In the genomic region with DNA sequence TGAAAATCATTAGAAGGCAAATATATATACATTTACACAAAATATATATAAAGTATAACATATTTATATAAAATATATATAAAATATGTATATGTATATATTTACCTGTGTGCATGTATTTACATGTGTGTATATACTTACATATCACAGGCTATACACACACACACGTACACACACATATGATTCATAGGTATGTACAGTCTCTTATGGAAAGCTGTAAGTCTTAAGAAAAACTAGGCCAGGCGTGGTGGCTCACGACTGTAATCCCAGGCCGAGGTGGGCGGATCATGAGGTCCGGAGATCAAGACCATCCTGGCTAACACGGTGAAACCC, we compare ENCODE assay signal across 10 cellular contexts. TPM values are rescaled to one million over a fixed set of nuclear protein-coding genes. Genes with fewer than 3 reads are reported as not detected.
A peak's percentile ranks its signal among the peaks of the same experiment; 100 is the strongest.
DNase-seq lines count a peak whose midpoint lies in the region; ATAC-seq lines count a peak whose summit lies in the region.
"Had no signal": no experiment of that assay in that cellular context is flagged by ENCODE, and none has a peak within 500 bp of the region (broad histone marks: within the 10 kb centered on the region; RNA-seq: fewer than 3 reads in every experiment).

No MANE protein-coding gene starts in this region.

- DNase-seq in activated T-cell treated with anti-CD3 and anti-CD28 coated beads, Interleukin-2, amount 50 U/mL, for 72 hours = no peak
- DNase-seq in activated T-cell treated with anti-CD3 and anti-CD28 coated beads, Interleukin-2, amount 50 U/mL, for 48 hours = no peak
- DNase-seq in activated T-helper 1 cell treated with anti-CD3 and anti-CD28 coated beads, Interleukin-12 subunit alpha, Interleukin-12 subunit beta, Interleukin-2, Interleukin-4 antibody, amounts not matched to agents 30 ng/mL and 10 ng/mL and 1 ng/mL, durations not matched to agents 14 hours and 24 hours and 36 hours (ENCODE audit: low spot score) = no peak
- DNase-seq in left colon (peak in 1 of 2 donors; percentile 18), HPDE6-E6E7 (ENCODE audit: extremely low spot score) (no peak)
- no peak for DNase-seq in effector CD4-positive, alpha-beta T cell
- DNase-seq in activated CD4-positive, alpha-beta T cell treated with anti-CD3 and anti-CD28 coated beads, Interleukin-2, amount 50 U/mL, for 48 hours = no peak
- DNase-seq: AML-193, NCI-H1417 had no signal

- no peak overlapping the region for H3K4me3 ChIP-seq in thymus (ENCODE audit: low read length)

- WGBS in thymus = 98% methylated on average over 7 of the region's 7 CpGs

- intact Hi-C loops in activated T-helper 1 cell treated with anti-CD3 and anti-CD28 coated beads, Interleukin-12 subunit alpha, Interleukin-12 subunit beta, Interleukin-2, Interleukin-4 antibody, amounts not matched to agents 30 ng/mL and 10 ng/mL and 1 ng/mL, durations not matched to agents 14 hours and 24 hours and 36 hours (cut with micrococcal nuclease) = no loop called here
- intact Hi-C loops in left colon (cut with DNase I, micrococcal nuclease) = no loop called here

- H3K9me3 Mint-ChIP-seq in activated T-cell treated with anti-CD3 and anti-CD28 coated beads, Interleukin-2, amount 50 U/mL, for 72 hours = no peaks in the 10 kb centered on the region
- no peaks in the 10 kb centered on the region for H3K9me3 Mint-ChIP-seq in activated T-helper 1 cell treated with anti-CD3 and anti-CD28 coated beads, Interleukin-12 subunit alpha, Interleukin-12 subunit beta, Interleukin-2, Interleukin-4 antibody, amounts not matched to agents 30 ng/mL and 10 ng/mL and 1 ng/mL, durations not matched to agents 14 hours and 24 hours and 36 hours

- peak overlapping the region; percentile 82 to 92 for H3K4me3 Mint-ChIP-seq in activated T-cell treated with anti-CD3 and anti-CD28 coated beads, Interleukin-2, amount 50 U/mL, for 72 hours
- peak overlapping the region; percentile 69 for H3K4me3 Mint-ChIP-seq in activated T-helper 1 cell treated with anti-CD3 and anti-CD28 coated beads, Interleukin-12 subunit alpha, Interleukin-12 subunit beta, Interleukin-2, Interleukin-4 antibody, amounts not matched to agents 30 ng/mL and 10 ng/mL and 1 ng/mL, durations not matched to agents 14 hours and 24 hours and 36 hours

- peak overlapping the region; percentile 46 for H3K27ac ChIP-seq in thymus (ENCODE audit: low read depth)

- peaks cover 4 to 9% of the 10 kb centered on the region in 2 donors for H3K36me3 Mint-ChIP-seq in activated T-cell treated with anti-CD3 and anti-CD28 coated beads, Interleukin-2, amount 50 U/mL, for 72 hours (ENCODE audit: insufficient read depth in 2 of 2)
- peaks cover 12% of the 10 kb centered on the region for H3K36me3 Mint-ChIP-seq in activated T-helper 1 cell treated with anti-CD3 and anti-CD28 coated beads, Interleukin-12 subunit alpha, Interleukin-12 subunit beta, Interleukin-2, Interleukin-4 antibody, amounts not matched to agents 30 ng/mL and 10 ng/mL and 1 ng/mL, durations not matched to agents 14 hours and 24 hours and 36 hours (ENCODE audit: low read depth)

- peaks cover 70% of the 10 kb centered on the region for H3K4me1 Mint-ChIP-seq in activated T-cell treated with anti-CD3 and anti-CD28 coated beads, Interleukin-2, amount 50 U/mL, for 72 hours (ENCODE audit: low read depth)
- H3K4me1 Mint-ChIP-seq in activated T-helper 1 cell treated with anti-CD3 and anti-CD28 coated beads, Interleukin-12 subunit alpha, Interleukin-12 subunit beta, Interleukin-2, Interleukin-4 antibody, amounts not matched to agents 30 ng/mL and 10 ng/mL and 1 ng/mL, durations not matched to agents 14 hours and 24 hours and 36 hours (ENCODE audit: low read depth) = peaks cover 55% of the 10 kb centered on the region

- H3K36me3 ChIP-seq in thymus (ENCODE audit: control insufficient read depth, insufficient read depth) = peaks cover 9% of the 10 kb centered on the region

- peaks cover 10% of the 10 kb centered on the region for H3K4me1 ChIP-seq in thymus (ENCODE audit: control insufficient read depth, insufficient read depth, low read length)

- H3K27me3 Mint-ChIP-seq in activated T-cell treated with anti-CD3 and anti-CD28 coated beads, Interleukin-2, amount 50 U/mL, for 72 hours (ENCODE audit: low read depth) = no peaks in the 10 kb centered on the region
- H3K27me3 Mint-ChIP-seq in activated T-helper 1 cell treated with anti-CD3 and anti-CD28 coated beads, Interleukin-12 subunit alpha, Interleukin-12 subunit beta, Interleukin-2, Interleukin-4 antibody, amounts not matched to agents 30 ng/mL and 10 ng/mL and 1 ng/mL, durations not matched to agents 14 hours and 24 hours and 36 hours (ENCODE audit: insufficient read depth) = no peaks in the 10 kb centered on the region

- ATAC-seq in activated T-cell treated with anti-CD3 and anti-CD28 coated beads, Interleukin-2, amount 50 U/mL, for 72 hours (replicated peaks in 1 of 2) = no peak
- peak; percentile 13 for ATAC-seq in left colon

- no peaks in the 10 kb centered on the region for H3K27me3 ChIP-seq in thymus (ENCODE audit: control insufficient read depth, insufficient read depth)

- no peaks in the 10 kb centered on the region for H3K9me3 ChIP-seq in thymus (ENCODE audit: control insufficient read depth)

- peak overlapping the region; percentile 98 for H3K27ac Mint-ChIP-seq in activated T-cell treated with anti-CD3 and anti-CD28 coated beads, Interleukin-2, amount 50 U/mL, for 72 hours
- peak overlapping the region; percentile 100 for H3K27ac Mint-ChIP-seq in activated T-helper 1 cell treated with anti-CD3 and anti-CD28 coated beads, Interleukin-12 subunit alpha, Interleukin-12 subunit beta, Interleukin-2, Interleukin-4 antibody, amounts not matched to agents 30 ng/mL and 10 ng/mL and 1 ng/mL, durations not matched to agents 14 hours and 24 hours and 36 hours

RNA-seq across cellular contexts. Expression of a gene that starts 14.7 kb away (rescaled TPM):
- total RNA-seq in activated T-cell treated with anti-CD3 and anti-CD28 coated beads, Interleukin-2, amount 50 U/mL, for 72 hours = 10 to 100 TPM; 23.7 to 26.9 TPM
- total RNA-seq in activated T-helper 1 cell treated with anti-CD3 and anti-CD28 coated beads, Interleukin-12 subunit alpha, Interleukin-12 subunit beta, Interleukin-2, Interleukin-4 antibody, amounts not matched to agents 30 ng/mL and 10 ng/mL and 1 ng/mL, durations not matched to agents 14 hours and 24 hours and 36 hours = 9.3 and 10.2 TPM in 2 replicates
- 10 to 100 TPM; 55.5 to 72.9 TPM for total RNA-seq in left colon
- polyA plus RNA-seq in thymus = 17.5 TPM

RNA-seq across cellular contexts. Expression of a gene that starts 15.1 kb away (rescaled TPM):
- total RNA-seq in activated T-cell treated with anti-CD3 and anti-CD28 coated beads, Interleukin-2, amount 50 U/mL, for 72 hours = under 1 TPM; 0.39 to 0.43 TPM
- not detected in 2 replicates for total RNA-seq in activated T-helper 1 cell treated with anti-CD3 and anti-CD28 coated beads, Interleukin-12 subunit alpha, Interleukin-12 subunit beta, Interleukin-2, Interleukin-4 antibody, amounts not matched to agents 30 ng/mL and 10 ng/mL and 1 ng/mL, durations not matched to agents 14 hours and 24 hours and 36 hours
- total RNA-seq in left colon = 1 to 10 TPM in 1 of 2 donors, under 1 TPM in 1; 0.61 to 1.3 TPM
- 3.3 TPM for polyA plus RNA-seq in thymus
